In genomic region chr2:218257390-218257981, GRCh38 we compare ENCODE assay signal across 1 cellular context.
TF ChIP-seq lines count a peak whose summit lies in the region.

No MANE protein-coding gene starts in this region.

TF ChIP-seq in WTC11, 78 proteins besides CTCF, POLR2A, EP300 and RAD21 (continued from another document):
- no peak for TF ChIP-seq ARID4B (CRISPR knock-in tag; IDR thresholded peaks at IDR 0.05; ENCODE audit: borderline replicate concordance)
- TF ChIP-seq, protein P1, sequence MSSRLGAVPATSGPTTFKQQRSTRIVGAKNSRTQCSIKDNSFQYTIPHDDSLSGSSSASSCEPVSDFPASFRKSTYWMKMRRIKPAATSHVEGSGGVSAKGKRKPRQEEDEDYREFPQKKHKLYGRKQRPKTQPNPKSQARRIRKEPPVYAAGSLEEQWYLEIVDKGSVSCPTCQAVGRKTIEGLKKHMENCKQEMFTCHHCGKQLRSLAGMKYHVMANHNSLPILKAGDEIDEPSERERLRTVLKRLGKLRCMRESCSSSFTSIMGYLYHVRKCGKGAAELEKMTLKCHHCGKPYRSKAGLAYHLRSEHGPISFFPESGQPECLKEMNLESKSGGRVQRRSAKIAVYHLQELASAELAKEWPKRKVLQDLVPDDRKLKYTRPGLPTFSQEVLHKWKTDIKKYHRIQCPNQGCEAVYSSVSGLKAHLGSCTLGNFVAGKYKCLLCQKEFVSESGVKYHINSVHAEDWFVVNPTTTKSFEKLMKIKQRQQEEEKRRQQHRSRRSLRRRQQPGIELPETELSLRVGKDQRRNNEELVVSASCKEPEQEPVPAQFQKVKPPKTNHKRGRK (CRISPR knock-in tag; IDR thresholded peaks at IDR 0.05; ENCODE audit: borderline replicate concordance): no peak
- no peak for TF ChIP-seq EMX1 (CRISPR knock-in tag; IDR thresholded peaks at IDR 0.05)
- TF ChIP-seq ZNF671 (CRISPR knock-in tag; IDR thresholded peaks at IDR 0.05): no peak
- no peak for TF ChIP-seq ZNF396 (CRISPR knock-in tag; IDR thresholded peaks at IDR 0.05; ENCODE audit: borderline replicate concordance)
